In genomic region chr1:201608635-201609395, GRCh38 we compare ENCODE assay signal across 17 cellular contexts.
A peak's percentile ranks its signal among the peaks of the same experiment; 100 is the strongest.
DNase-seq lines count a peak whose midpoint lies in the region; TF ChIP-seq lines count a peak whose summit lies in the region.
"Had no signal": no experiment of that assay in that cellular context is flagged by ENCODE, and none has a peak within 500 bp of the region (broad histone marks: within the 10 kb centered on the region; RNA-seq: fewer than 3 reads in every experiment).

No MANE protein-coding gene starts in this region.

- 54 to 65% methylated on average over 3 to 6 of the region's 11 CpGs for WGBS in esophagus squamous epithelium, 2 donors

- peaks cover 0 to 47% (median 22%) of the 10 kb centered on the region in 3 donors for H3K4me1 ChIP-seq in esophagus squamous epithelium

- H3K9me3 ChIP-seq in esophagus squamous epithelium: no peaks in the 10 kb centered on the region

- intact Hi-C loops in esophagus squamous epithelium (cut with DNase I): no loop called here

- DNase-seq in AG08395 (ENCODE audit: low spot score): peak; percentile 57
- peak; percentile 43 to 74 for DNase-seq in NCI-H446 (lab: John Stamatoyannopoulos, UW)
- no peak for DNase-seq in esophagus squamous epithelium (lab: John Stamatoyannopoulos, UW)
- peak; percentile 52 for DNase-seq in myocyte (ENCODE audit: low read depth)
- no peak for DNase-seq in effector CD8-positive, alpha-beta T cell (lab: John Stamatoyannopoulos, UW)
- no peak for DNase-seq in activated CD4-positive, alpha-beta T cell treated with anti-CD3 and anti-CD28 coated beads, Interleukin-2, amount 50 U/mL, for 1 hour
- no peak for DNase-seq in T1000 (lab: John Stamatoyannopoulos, UW)
- DNase-seq in COR-L47 (lab: John Stamatoyannopoulos, UW): no peak
- DNase-seq: activated CD4-positive, alpha-beta T cell treated with anti-CD3 and anti-CD28 coated beads, Interleukin-2, amount 10 ng/mL, durations not matched to agents 24 days and 14 days; activated T-cell treated with anti-CD3 and anti-CD28 coated beads, Interleukin-2, amount 50 U/mL, for 24 hours; central memory CD4-positive, alpha-beta T cell; endodermal cell; glutamatergic neuron; islet precursor cell; NCI-H2081; NCI-H774 had no signal

- H3K36me3 ChIP-seq in esophagus squamous epithelium: no peaks in the 10 kb centered on the region

- TF ChIP-seq POLR2A in esophagus squamous epithelium (IDR thresholded peaks at IDR 0.05): no peak

- no peak for TF ChIP-seq CTCF in esophagus squamous epithelium (IDR thresholded peaks at IDR 0.05)

- H3K27ac ChIP-seq in esophagus squamous epithelium: peak overlapping the region in 3 of 4 donors; percentile 34 to 67 (median 61)
- H3K27ac ChIP-seq: parathyroid adenoma had no signal

- H3K27me3 ChIP-seq in esophagus squamous epithelium: no peaks in the 10 kb centered on the region

- H3K4me3 ChIP-seq in esophagus squamous epithelium: no peak overlapping the region

Comparison
In these comparisons a context has a peak if more than half of its experiments do, and no peak if none do; other contexts are left out.
1. DNase-seq: peak in AG08395 (single experiment), NCI-H446 (2 of 2) and myocyte (single experiment); none in esophagus squamous epithelium (single experiment), effector CD8-positive, alpha-beta T cell (single experiment), activated CD4-positive, alpha-beta T cell treated with anti-CD3 and anti-CD28 coated beads, Interleukin-2, amount 50 U/mL, for 1 hour (single experiment), T1000 (single experiment) and COR-L47 (single experiment).